ENCODE assay signal across 2 cellular contexts in genomic region chr2:39863672-39864071, GRCh38.
A peak's percentile ranks its signal among the peaks of the same experiment; 100 is the strongest.
DNase-seq lines count a peak whose midpoint lies in the region; ATAC-seq, FAIRE-seq and TF ChIP-seq lines count a peak whose summit lies in the region.
"Not testable (repeated sequence)": the region's sequence is repeated elsewhere in the genome, so short reads cannot be mapped to it uniquely, and the experiment has no call there.

No MANE protein-coding gene starts in this region.

- not testable (repeated sequence) for TF ChIP-seq CTCF in A549 (IDR thresholded peaks at IDR 0.05); HEK293 (tag by site-specific recombination; IDR thresholded peaks at IDR 0.05)

- not testable (repeated sequence) for ATAC-seq in A549

- TF ChIP-seq POLR2A in A549 (IDR thresholded peaks at IDR 0.05; ENCODE audit: low read length), result not testable (repeated sequence)

- not testable (repeated sequence) for H3K36me3 ChIP-seq in HEK293 (ENCODE audit: control insufficient read depth in 2 of 2, insufficient read depth in 1 of 2, low read length in 2 of 2)

- WGBS in A549 (ENCODE audit: missing lambda C conversion rate), result 4% methylated on average over 1 of the region's 1 CpG

- not testable (repeated sequence) for H3K4me3 ChIP-seq in A549; HEK293 (ENCODE audit: low read depth, low read length)

- DNase-seq in A549 (ENCODE audit: low read depth in 1 of 2, low spot score in 1 of 2), result not testable (repeated sequence)

- TF ChIP-seq RAD21 in A549 (conservative IDR thresholded peaks at IDR 0.05 in 1 of 2, IDR thresholded peaks at IDR 0.05 in 1 of 2), result not testable (repeated sequence)

- H3K27ac ChIP-seq in A549; HEK293 (ENCODE audit: extremely low read depth, low read depth, low read length): not testable (repeated sequence)

- H3K4me1 ChIP-seq in A549; HEK293 (ENCODE audit: control insufficient read depth, insufficient read depth, low read length): not testable (repeated sequence)

- FAIRE-seq in A549 (lab: Jason Lieb, UNC), result not testable (repeated sequence)

- POLR2A ChIA-PET in A549 (lab: Yijun Ruan, JAX); HEK293 (lab: Yijun Ruan, JAX): not testable (repeated sequence)

- H3K9me3 ChIP-seq in A549, result peaks cover 18% of the 10 kb centered on the region; the same call in 1 of the 3 replicates
- H3K9me3 ChIP-seq in HEK293 (ENCODE audit: control insufficient read depth, insufficient read depth, low read depth, low read length), result not testable (repeated sequence)

- not testable (repeated sequence) for H3K4me2 ChIP-seq in A549

- TF ChIP-seq EP300 in A549 (IDR thresholded peaks at IDR 0.05), result not testable (repeated sequence)

- CTCF ChIA-PET in A549 (lab: Yijun Ruan, JAX); HEK293 (lab: Yijun Ruan, JAX): not testable (repeated sequence)

TF ChIP-seq in A549, 52 proteins besides CTCF, POLR2A, EP300 and RAD21:
- peak; percentile 55 for TF ChIP-seq ZFP36 (IDR thresholded peaks at IDR 0.05; ENCODE audit: borderline replicate concordance, partially characterized antibody)

TF ChIP-seq in HEK293, 187 proteins besides CTCF, POLR2A, EP300 and RAD21:
- peak; percentile 80 for TF ChIP-seq ZNF585B (tag by site-specific recombination; IDR thresholded peaks at IDR 0.05)
